ENCODE assay signal across 25 cellular contexts in the genomic region with DNA sequence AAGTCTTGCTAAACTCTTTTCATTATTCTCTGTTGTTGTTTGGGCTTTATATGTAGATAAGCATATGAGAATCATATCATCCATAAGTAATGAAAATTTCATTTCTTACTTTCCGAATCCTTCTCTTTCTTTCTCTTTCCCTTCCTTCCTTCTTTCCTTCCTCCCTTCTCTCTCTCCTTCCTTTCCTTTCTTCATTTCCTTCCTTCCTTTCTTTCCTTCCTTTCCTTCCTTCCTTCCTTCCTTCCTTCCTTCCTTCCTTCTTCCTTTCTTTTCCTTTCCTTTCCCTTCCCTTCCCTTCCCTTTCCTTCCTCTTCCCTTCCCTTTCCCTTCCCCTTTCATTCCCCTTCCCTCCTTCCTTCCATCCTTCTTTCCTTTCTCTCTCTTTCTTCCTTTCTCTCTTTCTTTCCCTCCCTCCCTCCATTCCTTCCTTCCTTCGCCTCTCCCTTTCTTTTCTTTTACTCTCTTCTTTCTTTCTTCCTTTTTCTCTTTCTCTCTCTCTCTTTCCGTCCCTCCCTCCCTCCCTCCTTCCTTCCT.
"Had no signal": no experiment of that assay in that cellular context is flagged by ENCODE, and none has a peak within 500 bp of the region (broad histone marks: within the 10 kb centered on the region; RNA-seq: fewer than 3 reads in every experiment).

No MANE protein-coding gene starts in this region.

- ATAC-seq: foreskin keratinocyte, gastroesophageal sphincter, heart left ventricle, left lung, left ventricle myocardium superior, lower lobe of right lung, mucosa of descending colon had no signal

- H3K4me2 ChIP-seq: hepatocyte had no signal

- H3K4me1 Mint-ChIP-seq: immature natural killer cell, mesothelial cell of epicardium had no signal

- H3K79me2 ChIP-seq: hepatocyte had no signal

- FAIRE-seq: colon, endothelial cell of umbilical vein, frontal cortex, kidney had no signal

- H2AFZ ChIP-seq: hepatocyte had no signal

- H3K4me3 ChIP-seq: coronary artery, dorsolateral prefrontal cortex, esophagus muscularis mucosa, gastroesophageal sphincter, heart left ventricle, hepatocyte, left lung, lower lobe of right lung, mucosa of descending colon had no signal

- DNase-seq: dermis blood vessel endothelial cell; dorsolateral prefrontal cortex; effector CD4-positive, alpha-beta T cell; effector memory CD4-positive, alpha-beta T cell; foreskin keratinocyte; heart left ventricle; hypothalamus; immature natural killer cell; islet precursor cell; kidney; kidney glomerular epithelial cell; left lung; left ventricle myocardium superior; lower lobe of right lung; mesenchymal stem cell; mucosa of descending colon; naive B cell had no signal

- H3K4me3 Mint-ChIP-seq: immature natural killer cell, mesothelial cell of epicardium, naive B cell had no signal

- H3K27ac ChIP-seq: coronary artery, dorsolateral prefrontal cortex, esophagus muscularis mucosa, foreskin keratinocyte, gastroesophageal sphincter, heart left ventricle, hepatocyte, left lung, lower lobe of right lung had no signal

- H3K27ac Mint-ChIP-seq: immature natural killer cell, mesothelial cell of epicardium had no signal

- H3K4me1 ChIP-seq: esophagus muscularis mucosa, foreskin keratinocyte, gastroesophageal sphincter, heart left ventricle, left lung, lower lobe of right lung had no signal

- H3K27me3 ChIP-seq: dorsolateral prefrontal cortex, esophagus muscularis mucosa, foreskin keratinocyte, gastroesophageal sphincter, heart left ventricle, hepatocyte, left lung had no signal

- H3K36me3 ChIP-seq: esophagus muscularis mucosa, gastroesophageal sphincter, heart left ventricle, left lung, lower lobe of right lung had no signal
